ENCODE assay signal across 28 cellular contexts in genomic region chr3:174532776-174533175, GRCh38.
"Had no signal": no experiment of that assay in that cellular context is flagged by ENCODE, and none has a peak within 500 bp of the region (broad histone marks: within the 10 kb centered on the region; RNA-seq: fewer than 3 reads in every experiment).

No MANE protein-coding gene starts in this region.

- H3K9me3 Mint-ChIP-seq: activated CD4-positive, alpha-beta T cell treated with anti-CD3 and anti-CD28 coated beads, Interleukin-2, amount 10 ng/mL, durations not matched to agents 24 days and 14 days; nephron progenitor cell; T-helper 2 cell treated with Interferon-gamma antibody and Interleukin-4, amounts not matched to agents 5 μg/mL and 100 μg/mL, for 36 hours had no signal

- ATAC-seq: activated CD4-positive, CD25-positive, alpha-beta regulatory T cell treated with anti-CD3 and anti-CD28 coated beads, Interleukin-2, amount 50 U/mL, for 24 hours; activated naive CD8-positive, alpha-beta T cell treated with anti-CD3 and anti-CD28 coated beads, Interleukin-2, amount 50 U/mL, for 24 hours; effector memory CD8-positive, alpha-beta T cell; gastroesophageal sphincter; left colon; stimulated activated naive CD8-positive, alpha-beta T cell treated with anti-CD3 and anti-CD28 coated beads, Interleukin-15, Interleukin-2, amounts not matched to agents 100 U/mL and 50 U/mL, for 24 hours; T-cell had no signal

- DNase-seq: activated CD4-positive, alpha-beta memory T cell treated with anti-CD3 and anti-CD28 coated beads, Interleukin-2, amount 10 ng/mL, durations not matched to agents 7 days and 5 days; activated CD4-positive, alpha-beta T cell treated with anti-CD3 and anti-CD28 coated beads, Interleukin-2, amount 10 ng/mL, durations not matched to agents 24 days and 14 days; activated effector memory CD4-positive, alpha-beta T cell treated with anti-CD3 and anti-CD28 coated beads, Interleukin-2, amount 50 U/mL, for 16 hours; activated naive CD4-positive, alpha-beta T cell treated with anti-CD3 and anti-CD28 coated beads, Interleukin-2, amount 50 U/mL, for 16 hours; activated naive CD8-positive, alpha-beta T cell treated with anti-CD3 and anti-CD28 coated beads, Interleukin-2, amount 50 U/mL, for 24 hours; activated T-cell treated with anti-CD3 and anti-CD28 coated beads for 4 hours; anterior cingulate cortex; central memory CD4-positive, alpha-beta T cell; effector memory CD8-positive, alpha-beta T cell; head of caudate nucleus; hypothalamus; left colon; mesenchymal stem cell; nephron progenitor cell; nucleus accumbens; posterior cingulate gyrus; sigmoid colon; spleen; stimulated activated CD4-positive, alpha-beta T cell treated with anti-CD3 and anti-CD28 coated beads, Interleukin-4, amount 100 ng/mL, for 4 hours; stimulated activated naive CD8-positive, alpha-beta T cell treated with anti-CD3 and anti-CD28 coated beads, Interleukin-15, Interleukin-2, amounts not matched to agents 100 U/mL and 50 U/mL, for 24 hours; T-cell; upper lobe of left lung had no signal

- H3K27me3 ChIP-seq: brain microvascular endothelial cell, esophagus muscularis mucosa, gastroesophageal sphincter, sigmoid colon, spleen, upper lobe of left lung had no signal

- H3K4me1 Mint-ChIP-seq: activated CD4-positive, alpha-beta memory T cell treated with anti-CD3 and anti-CD28 coated beads, Interleukin-2, amount 10 ng/mL, durations not matched to agents 7 days and 5 days; activated CD4-positive, alpha-beta T cell treated with anti-CD3 and anti-CD28 coated beads, Interleukin-2, amount 10 ng/mL, durations not matched to agents 24 days and 14 days; activated naive CD8-positive, alpha-beta T cell treated with anti-CD3 and anti-CD28 coated beads, Interleukin-2, amount 50 U/mL, for 24 hours; nephron progenitor cell; T-cell had no signal

- H3K36me3 Mint-ChIP-seq: T-cell had no signal

- H3K4me3 Mint-ChIP-seq: activated CD4-positive, alpha-beta memory T cell treated with anti-CD3 and anti-CD28 coated beads, Interleukin-2, amount 10 ng/mL, durations not matched to agents 7 days and 5 days; activated CD4-positive, alpha-beta T cell treated with anti-CD3 and anti-CD28 coated beads, Interleukin-2, amount 10 ng/mL, durations not matched to agents 24 days and 14 days; activated naive CD8-positive, alpha-beta T cell treated with anti-CD3 and anti-CD28 coated beads, Interleukin-2, amount 50 U/mL, for 24 hours; effector memory CD8-positive, alpha-beta T cell; nephron progenitor cell; T-cell; T-helper 2 cell treated with Interferon-gamma antibody and Interleukin-4, amounts not matched to agents 5 μg/mL and 100 μg/mL, for 36 hours had no signal

- H3K4me1 ChIP-seq: esophagus muscularis mucosa, gastroesophageal sphincter, sigmoid colon, spleen, upper lobe of left lung had no signal

- H3K27ac Mint-ChIP-seq: activated CD4-positive, alpha-beta memory T cell treated with anti-CD3 and anti-CD28 coated beads, Interleukin-2, amount 10 ng/mL, durations not matched to agents 7 days and 5 days; activated CD4-positive, alpha-beta T cell treated with anti-CD3 and anti-CD28 coated beads, Interleukin-2, amount 10 ng/mL, durations not matched to agents 24 days and 14 days; activated naive CD8-positive, alpha-beta T cell treated with anti-CD3 and anti-CD28 coated beads, Interleukin-2, amount 50 U/mL, for 24 hours; effector memory CD8-positive, alpha-beta T cell; nephron progenitor cell; T-cell; T-helper 2 cell treated with Interferon-gamma antibody and Interleukin-4, amounts not matched to agents 5 μg/mL and 100 μg/mL, for 36 hours had no signal

- H3K4me3 ChIP-seq: esophagus muscularis mucosa, gastroesophageal sphincter, sigmoid colon, spleen, upper lobe of left lung had no signal

- H3K27ac ChIP-seq: brain microvascular endothelial cell, esophagus muscularis mucosa, gastroesophageal sphincter, sigmoid colon, spleen, upper lobe of left lung, VCaP had no signal

- H3K27me3 Mint-ChIP-seq: activated CD4-positive, alpha-beta memory T cell treated with anti-CD3 and anti-CD28 coated beads, Interleukin-2, amount 10 ng/mL, durations not matched to agents 7 days and 5 days; activated CD4-positive, alpha-beta T cell treated with anti-CD3 and anti-CD28 coated beads, Interleukin-2, amount 10 ng/mL, durations not matched to agents 24 days and 14 days; activated naive CD8-positive, alpha-beta T cell treated with anti-CD3 and anti-CD28 coated beads, Interleukin-2, amount 50 U/mL, for 24 hours; effector memory CD8-positive, alpha-beta T cell; T-cell had no signal

- H3K36me3 ChIP-seq: brain microvascular endothelial cell, esophagus muscularis mucosa, gastroesophageal sphincter, sigmoid colon, spleen, upper lobe of left lung had no signal

- H3K9me3 ChIP-seq: esophagus muscularis mucosa, gastroesophageal sphincter, sigmoid colon, spleen, upper lobe of left lung had no signal
